30 cellular contexts compared by ENCODE assay signal in genomic region chr12:72986963-72987362, GRCh38.
"Had no signal": no experiment of that assay in that cellular context is flagged by ENCODE, and none has a peak within 500 bp of the region (broad histone marks: within the 10 kb centered on the region; RNA-seq: fewer than 3 reads in every experiment).

No MANE protein-coding gene starts in this region.

- H3K4me3 ChIP-seq: ovary, psoas muscle, skin epidermis, smooth muscle cell, spleen, suprapubic skin, testis, tibial artery, transverse colon, upper lobe of right lung, uterus had no signal

- H3K4me2 ChIP-seq: smooth muscle cell had no signal

- H3K9me3 ChIP-seq: neutrophil, ovary, psoas muscle, testis, tibial artery, transverse colon, upper lobe of right lung, uterus had no signal

- H3K36me3 ChIP-seq: neutrophil, ovary, spleen, suprapubic skin, tibial artery, transverse colon, upper lobe of right lung, uterus had no signal

- H2AFZ ChIP-seq: parathyroid adenoma had no signal

- H3K4me1 ChIP-seq: parathyroid adenoma, psoas muscle, spleen, suprapubic skin, testis, tibial artery, transverse colon, upper lobe of right lung, uterus had no signal

- ATAC-seq: naive thymus-derived CD8-positive, alpha-beta T cell; natural killer cell treated with Interleukin-12 subunit alpha and Interleukin-12 subunit beta and Interleukin-15 and Interleukin-18, amount 100 ng/mL, for 72 hours; psoas muscle; right cardiac atrium; sciatic nerve; stimulated activated memory B cell treated with anti-CD40 and anti-IgM and Interleukin-4, amounts not matched to agents 10 μg/mL and 1 μg/mL and 100 μg/mL, for 72 hours; stimulated activated naive CD8-positive, alpha-beta T cell treated with anti-CD3 and anti-CD28 coated beads, Interleukin-15, amount 100 ng/mL, for 72 hours; stimulated activated naive CD8-positive, alpha-beta T cell treated with anti-CD3 and anti-CD28 coated beads, Interleukin-15, Interleukin-2, amounts not matched to agents 100 U/mL and 50 U/mL, for 24 hours; upper lobe of right lung had no signal

- H3K27me3 ChIP-seq: neutrophil, ovary, spleen, suprapubic skin, testis, tibial artery, transverse colon, upper lobe of right lung, uterus had no signal

- H3K9ac ChIP-seq: parathyroid adenoma had no signal

- H3K79me2 ChIP-seq: parathyroid adenoma had no signal

- H3K27ac ChIP-seq: neutrophil, ovary, parathyroid adenoma, psoas muscle, skin epidermis, spleen, suprapubic skin, testis, tibial artery, transverse colon, upper lobe of right lung, uterus had no signal

- DNase-seq: naive thymus-derived CD8-positive, alpha-beta T cell; nephron progenitor cell; occipital lobe; ovary; posterior cingulate gyrus; psoas muscle; right cardiac atrium; spleen; stimulated activated CD4-positive, alpha-beta T cell treated with anti-CD3 and anti-CD28 coated beads, Interleukin-12 subunit alpha, Interleukin-12 subunit beta, amount 100 ng/mL, for 4 hours; stimulated activated CD4-positive, alpha-beta T cell treated with anti-CD3 and anti-CD28 coated beads, Interleukin-1b, Interleukin-23, amount 100 ng/mL, for 48 hours; stimulated activated CD4-positive, alpha-beta T cell treated with anti-CD3 and anti-CD28 coated beads, Interleukin-4, amount 100 ng/mL, for 1 hour; stimulated activated CD4-positive, alpha-beta T cell treated with anti-CD3 and anti-CD28 coated beads, Interleukin-4, amount 100 ng/mL, for 4 hours; stimulated activated CD8-positive, alpha-beta memory T cell treated with anti-CD3 and anti-CD28 coated beads, Interleukin-4, amount 100 ng/mL, for 48 hours; stimulated activated naive CD4-positive, alpha-beta T cell; stimulated activated naive CD8-positive, alpha-beta T cell treated with anti-CD3 and anti-CD28 coated beads, Interleukin-15, amount 100 ng/mL, for 72 hours; stimulated activated naive CD8-positive, alpha-beta T cell treated with anti-CD3 and anti-CD28 coated beads, Interleukin-15, Interleukin-2, amounts not matched to agents 100 U/mL and 50 U/mL, for 24 hours; substantia nigra; testis; tibial artery; transverse colon; upper lobe of right lung; uterus had no signal
